In the genomic region with DNA sequence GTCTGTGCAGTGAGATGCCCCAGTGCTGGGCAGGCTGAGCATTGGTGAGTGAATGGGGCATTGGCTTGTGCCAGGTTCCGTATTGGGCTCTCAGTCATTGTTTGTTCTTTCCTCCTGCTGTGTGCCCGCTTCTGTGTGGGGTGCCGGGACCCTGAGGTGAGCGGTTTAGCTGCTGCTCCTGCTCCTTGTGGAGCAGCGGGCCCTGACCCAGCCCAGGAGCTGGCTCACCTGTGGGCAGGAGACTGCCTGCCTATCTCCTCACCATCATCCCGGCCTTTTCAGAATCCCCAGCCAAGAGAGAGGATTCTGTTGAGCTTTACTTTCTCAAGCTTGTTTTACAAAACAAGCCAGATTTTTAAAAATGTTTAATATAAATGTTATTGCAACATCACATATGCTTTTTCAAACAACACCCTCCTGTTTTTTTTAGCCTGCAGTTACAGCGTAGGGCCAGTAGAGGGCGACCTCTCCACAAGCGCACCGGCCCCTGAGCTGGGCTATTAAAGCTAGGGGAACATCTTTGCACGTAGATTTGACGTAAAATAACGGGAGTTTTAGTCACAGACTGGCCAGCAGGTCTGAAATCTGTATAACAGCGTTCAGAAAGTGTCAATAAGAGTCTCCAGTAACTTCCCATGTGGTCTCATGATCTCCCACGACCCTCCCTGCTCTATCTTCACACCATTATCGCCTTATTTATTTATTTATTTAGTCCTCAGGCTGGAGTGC, we compare ENCODE assay signal across 8 cellular contexts. TPM values are rescaled to one million over a fixed set of nuclear protein-coding genes. Genes with fewer than 3 reads are reported as not detected.
DNase-seq lines count a peak whose midpoint lies in the region; ATAC-seq and TF ChIP-seq lines count a peak whose summit lies in the region.

No MANE protein-coding gene starts in this region.

- peak overlapping the region; percentile 18; the same call in 1 of the 2 replicates for H3K4me3 ChIP-seq in PC-3 (ENCODE audit: low read length)
- H3K4me3 ChIP-seq in upper lobe of left lung = no peak overlapping the region

- peak; percentile 73 for TF ChIP-seq RAD21 in Ishikawa (IDR thresholded peaks at IDR 0.05; ENCODE audit: low read depth)

- H3K36me3 ChIP-seq in PC-3 (ENCODE audit: low read depth, low read length) (no peaks in the 10 kb centered on the region), upper lobe of left lung (peaks cover 0 to 44% (median 13%) of the 10 kb centered on the region in 4 donors)

- CTCF ChIA-PET in PC-3 (lab: Charles Lee) = interaction anchor here (0.6 to 1.7 kb wide), 19 partner anchors 9 to 880 kb away, joined by 3 to 55 read pairs (median 5); a partner anchor contains a TSS

- no peaks in the 10 kb centered on the region for H4K20me1 ChIP-seq in PC-3 (ENCODE audit: low read length)

- H3K36me3 Mint-ChIP-seq in activated T-cell treated with anti-CD3 and anti-CD28 coated beads, Interleukin-2, amount 50 U/mL, for 24 hours (ENCODE audit: low read depth) = no peaks in the 10 kb centered on the region

- no peak overlapping the region for H3K27ac ChIP-seq in PC-3 (ENCODE audit: low read length)
- H3K27ac ChIP-seq in upper lobe of left lung = peak overlapping the region in 1 of 4 donors; percentile 21

- WGBS in upper lobe of left lung, 2 donors = 23 to 32% methylated on average over 16 of the region's 16 CpGs

- H3K27me3 ChIP-seq in PC-3 (ENCODE audit: low read length) (no peaks in the 10 kb centered on the region), upper lobe of left lung (no peaks in the 10 kb centered on the region)

- TF ChIP-seq POLR2A in upper lobe of left lung (IDR thresholded peaks at IDR 0.05) = no peak

- no peak overlapping the region for H3K4me3 Mint-ChIP-seq in activated T-cell treated with anti-CD3 and anti-CD28 coated beads, Interleukin-2, amount 50 U/mL, for 24 hours

- no peaks in the 10 kb centered on the region for H3K9me3 ChIP-seq in PC-3 (ENCODE audit: low read length)
- no peaks in the 10 kb centered on the region for H3K9me3 ChIP-seq in upper lobe of left lung

- intact Hi-C loops in PC-3 (cut with micrococcal nuclease) = loop anchor here (1.0 kb wide), 3 partner anchors 25 to 310 kb away; a partner anchor contains a TSS

- no peaks in the 10 kb centered on the region for H3K9me3 Mint-ChIP-seq in activated T-cell treated with anti-CD3 and anti-CD28 coated beads, Interleukin-2, amount 50 U/mL, for 24 hours

- no TSS peak for BruUV-seq in PC-3 (replicated peaks; lab: Mats Ljungman, UMichigan)

- peaks cover 2% of the 10 kb centered on the region for H3K4me1 Mint-ChIP-seq in activated T-cell treated with anti-CD3 and anti-CD28 coated beads, Interleukin-2, amount 50 U/mL, for 24 hours (ENCODE audit: low read depth)

- ATAC-seq in PC-3 = peak; percentile 79
- peak; percentile 76 to 84 for ATAC-seq in upper lobe of left lung (ENCODE audit: low FRiP score in 2 of 2)
- ATAC-seq in HG02840 (IDR thresholded peaks at IDR 0.05; ENCODE audit: low FRiP score, unreplicated experiment) = no peak

- H3K9me2 ChIP-seq in PC-3 (replicated peaks; ENCODE audit: low read length) = no peaks in the 10 kb centered on the region

- POLR2A ChIA-PET in PC-3 (lab: Charles Lee; ENCODE audit: unreplicated experiment) = interaction anchor here (0.6 kb wide), 2 partner anchors 10 to 44 kb away, joined by 3 to 4 read pairs; no protein-coding TSS in a partner anchor

- H3K9ac ChIP-seq in PC-3 (ENCODE audit: low read length) = no peak overlapping the region

- peak overlapping the region; percentile 58 for H3K4me2 ChIP-seq in PC-3 (ENCODE audit: low read length)

- H3K4me1 ChIP-seq in PC-3 (ENCODE audit: insufficient read depth, low read length) (no peaks in the 10 kb centered on the region), upper lobe of left lung (peaks cover 0 to 10% (median 5%) of the 10 kb centered on the region in 4 donors)

- TF ChIP-seq CTCF in PC-3 (conservative IDR thresholded peaks at IDR 0.05; ENCODE audit: low read depth, low read length) (peak; percentile 99), upper lobe of left lung (IDR thresholded peaks at IDR 0.05) (peak; percentile 74 to 96 (median 82))

- H3K79me2 ChIP-seq in PC-3 (ENCODE audit: low read length) = no peaks in the 10 kb centered on the region

- H3K27ac Mint-ChIP-seq in activated T-cell treated with anti-CD3 and anti-CD28 coated beads, Interleukin-2, amount 50 U/mL, for 24 hours = no peak overlapping the region

- H2AFZ ChIP-seq in PC-3 (ENCODE audit: low read length) = peak overlapping the region; percentile 63

- peak; percentile 84 for DNase-seq in D341Med (ENCODE audit: low spot score)
- DNase-seq in PC-3 = peak; percentile 81
- peak; percentile 60 for DNase-seq in activated T-cell treated with anti-CD3 and anti-CD28 coated beads, Interleukin-2, amount 50 U/mL, for 24 hours
- DNase-seq in fibroblast of peridontal ligament (ENCODE audit: extremely low read depth) = peak; percentile 86
- DNase-seq in nucleus accumbens (lab: John Stamatoyannopoulos, UW) = peak in 32 of 56 donors; percentile 11 to 66 (median 30)
- DNase-seq in upper lobe of left lung = peak in 1 of 2 donors; percentile 62

- no peaks in the 10 kb centered on the region for H3F3A ChIP-seq in PC-3 (ENCODE audit: low read length, unreplicated experiment)

- TF ChIP-seq EP300 in Ishikawa (IDR thresholded peaks at IDR 0.05; ENCODE audit: borderline replicate concordance) (no peak), upper lobe of left lung (IDR thresholded peaks at IDR 0.05) (no peak)

- H3K27me3 Mint-ChIP-seq in activated T-cell treated with anti-CD3 and anti-CD28 coated beads, Interleukin-2, amount 50 U/mL, for 24 hours = no peaks in the 10 kb centered on the region

TF ChIP-seq in Ishikawa, 13 proteins besides CTCF, POLR2A, EP300 and RAD21:
- TF ChIP-seq, protein P1, sequence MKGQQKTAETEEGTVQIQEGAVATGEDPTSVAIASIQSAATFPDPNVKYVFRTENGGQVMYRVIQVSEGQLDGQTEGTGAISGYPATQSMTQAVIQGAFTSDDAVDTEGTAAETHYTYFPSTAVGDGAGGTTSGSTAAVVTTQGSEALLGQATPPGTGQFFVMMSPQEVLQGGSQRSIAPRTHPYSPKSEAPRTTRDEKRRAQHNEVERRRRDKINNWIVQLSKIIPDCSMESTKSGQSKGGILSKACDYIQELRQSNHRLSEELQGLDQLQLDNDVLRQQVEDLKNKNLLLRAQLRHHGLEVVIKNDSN (IDR thresholded peaks at IDR 0.05) = no peak
- TF ChIP-seq TCF12 (IDR thresholded peaks at IDR 0.05; ENCODE audit: low read depth) = no peak
- TF ChIP-seq, protein P2, sequence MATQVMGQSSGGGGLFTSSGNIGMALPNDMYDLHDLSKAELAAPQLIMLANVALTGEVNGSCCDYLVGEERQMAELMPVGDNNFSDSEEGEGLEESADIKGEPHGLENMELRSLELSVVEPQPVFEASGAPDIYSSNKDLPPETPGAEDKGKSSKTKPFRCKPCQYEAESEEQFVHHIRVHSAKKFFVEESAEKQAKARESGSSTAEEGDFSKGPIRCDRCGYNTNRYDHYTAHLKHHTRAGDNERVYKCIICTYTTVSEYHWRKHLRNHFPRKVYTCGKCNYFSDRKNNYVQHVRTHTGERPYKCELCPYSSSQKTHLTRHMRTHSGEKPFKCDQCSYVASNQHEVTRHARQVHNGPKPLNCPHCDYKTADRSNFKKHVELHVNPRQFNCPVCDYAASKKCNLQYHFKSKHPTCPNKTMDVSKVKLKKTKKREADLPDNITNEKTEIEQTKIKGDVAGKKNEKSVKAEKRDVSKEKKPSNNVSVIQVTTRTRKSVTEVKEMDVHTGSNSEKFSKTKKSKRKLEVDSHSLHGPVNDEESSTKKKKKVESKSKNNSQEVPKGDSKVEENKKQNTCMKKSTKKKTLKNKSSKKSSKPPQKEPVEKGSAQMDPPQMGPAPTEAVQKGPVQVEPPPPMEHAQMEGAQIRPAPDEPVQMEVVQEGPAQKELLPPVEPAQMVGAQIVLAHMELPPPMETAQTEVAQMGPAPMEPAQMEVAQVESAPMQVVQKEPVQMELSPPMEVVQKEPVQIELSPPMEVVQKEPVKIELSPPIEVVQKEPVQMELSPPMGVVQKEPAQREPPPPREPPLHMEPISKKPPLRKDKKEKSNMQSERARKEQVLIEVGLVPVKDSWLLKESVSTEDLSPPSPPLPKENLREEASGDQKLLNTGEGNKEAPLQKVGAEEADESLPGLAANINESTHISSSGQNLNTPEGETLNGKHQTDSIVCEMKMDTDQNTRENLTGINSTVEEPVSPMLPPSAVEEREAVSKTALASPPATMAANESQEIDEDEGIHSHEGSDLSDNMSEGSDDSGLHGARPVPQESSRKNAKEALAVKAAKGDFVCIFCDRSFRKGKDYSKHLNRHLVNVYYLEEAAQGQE (IDR thresholded peaks at IDR 0.05; ENCODE audit: low read depth) = no peak
- peak; percentile 41 for TF ChIP-seq CREB1 (IDR thresholded peaks at IDR 0.05; ENCODE audit: low read depth)
- TF ChIP-seq TEAD4 (IDR thresholded peaks at IDR 0.05) = no peak
- TF ChIP-seq ZBTB7A (IDR thresholded peaks at IDR 0.05; ENCODE audit: low read depth) = no peak
- no peak for TF ChIP-seq TAF1 (IDR thresholded peaks at IDR 0.05; ENCODE audit: low read depth)
- TF ChIP-seq EGR1 (IDR thresholded peaks at IDR 0.05) = no peak
- TF ChIP-seq, protein P3, sequence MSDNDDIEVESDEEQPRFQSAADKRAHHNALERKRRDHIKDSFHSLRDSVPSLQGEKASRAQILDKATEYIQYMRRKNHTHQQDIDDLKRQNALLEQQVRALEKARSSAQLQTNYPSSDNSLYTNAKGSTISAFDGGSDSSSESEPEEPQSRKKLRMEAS (IDR thresholded peaks at IDR 0.05) = no peak
- 0 out of 2 replicates have a peak, but pooled peaks have one; percentile 9 for TF ChIP-seq NFIC (IDR thresholded peaks at IDR 0.05)
- TF ChIP-seq YY1 (IDR thresholded peaks at IDR 0.05; ENCODE audit: low read depth) = no peak
- peak; percentile 89 for TF ChIP-seq CEBPB (IDR thresholded peaks at IDR 0.05)
- TF ChIP-seq FOXM1 (IDR thresholded peaks at IDR 0.05; ENCODE audit: borderline replicate concordance, low read depth) = no peak

RNA-seq across cellular contexts. Expression of a gene that starts 25.1 kb away (rescaled TPM):
- total RNA-seq in PC-3 (2014; rRNA removed) (24.5 and 34.0 TPM in 2 replicates), upper lobe of left lung (10 to 100 TPM in 5 of 6 donors, 1 to 10 TPM in 1; 4.9 to 27.0 (median 19.2) TPM)

RNA-seq across cellular contexts. Expression of a gene that starts 43.0 kb away (rescaled TPM):
- 6.2 and 11.0 TPM in 2 replicates for total RNA-seq in PC-3 (2014; rRNA removed)
- 100 to 1,000 TPM in 2 of 6 donors, 10 to 100 TPM in 4; 48.1 to 140 (median 65.1) TPM for total RNA-seq in upper lobe of left lung
